8 cellular contexts compared by ENCODE assay signal in genomic region chr16:58026139-58026704, GRCh38. TPM values are rescaled to one million over a fixed set of nuclear protein-coding genes. Genes with fewer than 3 reads are reported as not detected.
DNase-seq lines count a peak whose midpoint lies in the region; ATAC-seq and TF ChIP-seq lines count a peak whose summit lies in the region.

No MANE protein-coding gene starts in this region.

- ATAC-seq in activated naive CD8-positive, alpha-beta T cell treated with anti-CD3 and anti-CD28 coated beads, Interleukin-2, amount 50 U/mL, for 24 hours: no peak
- no peak for ATAC-seq in GM18519 (IDR thresholded peaks at IDR 0.05; ENCODE audit: low FRiP score, unreplicated experiment)

- H3K9me3 Mint-ChIP-seq in activated naive CD8-positive, alpha-beta T cell treated with anti-CD3 and anti-CD28 coated beads, Interleukin-2, amount 50 U/mL, for 24 hours: no peaks in the 10 kb centered on the region

- H2AFZ ChIP-seq in Karpas-422 (ENCODE audit: low read length): no peak overlapping the region

- no peaks in the 10 kb centered on the region for H3K9me2 ChIP-seq in Karpas-422 (replicated peaks; ENCODE audit: insufficient read depth, low read length)

- H3K27me3 ChIP-seq in Karpas-422 (ENCODE audit: low read length) (no peaks in the 10 kb centered on the region), right atrium auricular region (no peaks in the 10 kb centered on the region)

- H3K27ac ChIP-seq in Karpas-422 (ENCODE audit: low read length) (no peak overlapping the region), right atrium auricular region (peak overlapping the region; percentile 91 to 92)

- H3K36me3 ChIP-seq in Karpas-422 (ENCODE audit: insufficient read depth, low read length): no peaks in the 10 kb centered on the region
- H3K36me3 ChIP-seq in right atrium auricular region: no peaks in the 10 kb centered on the region

- H3K9ac ChIP-seq in Karpas-422 (ENCODE audit: low read length): peak overlapping the region; percentile 75

- H3K4me3 ChIP-seq in Karpas-422 (ENCODE audit: low read length): peak overlapping the region; percentile 81
- peak overlapping the region; percentile 58 to 68 for H3K4me3 ChIP-seq in right atrium auricular region
- H3K4me3 ChIP-seq in retinal pigment epithelial cell (ENCODE audit: low read length): peak overlapping the region; percentile 62

- H3K4me1 ChIP-seq in Karpas-422 (ENCODE audit: low read length) (peaks cover 33% of the 10 kb centered on the region), right atrium auricular region (peaks cover 0 to 92% of the 10 kb centered on the region in 2 donors)

- peaks cover 8% of the 10 kb centered on the region for H3K4me1 Mint-ChIP-seq in activated naive CD8-positive, alpha-beta T cell treated with anti-CD3 and anti-CD28 coated beads, Interleukin-2, amount 50 U/mL, for 24 hours

- no peak for TF ChIP-seq CTCF in right atrium auricular region (IDR thresholded peaks at IDR 0.05)
- no peak for TF ChIP-seq CTCF in retinal pigment epithelial cell (conservative IDR thresholded peaks at IDR 0.05; ENCODE audit: low read depth, low read length)

- peaks cover 9% of the 10 kb centered on the region for H3K27me3 Mint-ChIP-seq in activated naive CD8-positive, alpha-beta T cell treated with anti-CD3 and anti-CD28 coated beads, Interleukin-2, amount 50 U/mL, for 24 hours

- H3K79me2 ChIP-seq in Karpas-422 (ENCODE audit: low read length): no peaks in the 10 kb centered on the region

- H3K27ac Mint-ChIP-seq in activated naive CD8-positive, alpha-beta T cell treated with anti-CD3 and anti-CD28 coated beads, Interleukin-2, amount 50 U/mL, for 24 hours: no peak overlapping the region

- DNase-seq in activated naive CD4-positive, alpha-beta T cell treated with Interleukin-2 at 50 U/mL for 16 hours: peak; percentile 16
- DNase-seq in activated naive CD4-positive, alpha-beta T cell (lab: John Stamatoyannopoulos, UW): no peak
- DNase-seq in Karpas-422 (peak; percentile 60), right atrium auricular region (ENCODE audit: low spot score) (no peak), retinal pigment epithelial cell (ENCODE audit: low read depth) (no peak), NCI-H2107 (lab: John Stamatoyannopoulos, UW) (no peak)
- DNase-seq in activated naive CD8-positive, alpha-beta T cell treated with anti-CD3 and anti-CD28 coated beads, Interleukin-2, amount 50 U/mL, for 24 hours: peak; percentile 13

- no peaks in the 10 kb centered on the region for H3K36me3 Mint-ChIP-seq in activated naive CD8-positive, alpha-beta T cell treated with anti-CD3 and anti-CD28 coated beads, Interleukin-2, amount 50 U/mL, for 24 hours (ENCODE audit: low read depth)

- H4K20me1 ChIP-seq in Karpas-422 (ENCODE audit: insufficient read depth, low read depth, low read length): no peaks in the 10 kb centered on the region

- peak overlapping the region; percentile 93 for H3K4me2 ChIP-seq in Karpas-422 (ENCODE audit: low read depth, low read length, poor library complexity, severe bottlenecking)

- H3K9me3 ChIP-seq in Karpas-422 (ENCODE audit: low read length) (no peaks in the 10 kb centered on the region), right atrium auricular region (no peaks in the 10 kb centered on the region)

- peak overlapping the region; percentile 38 for H3K4me3 Mint-ChIP-seq in activated naive CD8-positive, alpha-beta T cell treated with anti-CD3 and anti-CD28 coated beads, Interleukin-2, amount 50 U/mL, for 24 hours

RNA-seq across cellular contexts. Expression of gene MMP15, which starts 0.7 kb away (rescaled TPM):
- 4.1 and 5.2 TPM in 2 replicates for total RNA-seq in Karpas-422 (2014; rRNA removed; shearing (Covaris generic); ENCODE audit: low replicate concordance)
- 10 to 100 TPM; 36.9 to 52.3 TPM for total RNA-seq in right atrium auricular region

RNA-seq across cellular contexts. Expression of gene USB1, which starts 25.0 kb away (rescaled TPM):
- total RNA-seq in Karpas-422 (2014; rRNA removed; shearing (Covaris generic); ENCODE audit: low replicate concordance): 19.6 and 28.3 TPM in 2 replicates
- total RNA-seq in right atrium auricular region: 10 to 100 TPM; 32.2 to 43.2 TPM

RNA-seq across cellular contexts. Expression of gene ZNF319, which starts 25.8 kb away (rescaled TPM):
- total RNA-seq in Karpas-422 (2014; rRNA removed; shearing (Covaris generic); ENCODE audit: low replicate concordance): 3.7 and 5.3 TPM in 2 replicates
- total RNA-seq in right atrium auricular region: 1 to 10 TPM; 5.1 to 6.6 TPM

RNA-seq across cellular contexts. Expression of gene CNGB1, which starts 55.3 kb away (rescaled TPM):
- total RNA-seq in Karpas-422 (2014; rRNA removed; shearing (Covaris generic); ENCODE audit: low replicate concordance): not detected in 2 replicates
- total RNA-seq in right atrium auricular region: not detected

Comparison
In these comparisons a context has a peak if more than half of its experiments do, and no peak if none do; other contexts are left out.
1. DNase-seq: peak in activated naive CD4-positive, alpha-beta T cell treated with Interleukin-2 at 50 U/mL for 16 hours (single experiment), Karpas-422 (single experiment) and activated naive CD8-positive, alpha-beta T cell treated with anti-CD3 and anti-CD28 coated beads, Interleukin-2, amount 50 U/mL, for 24 hours (single experiment); none in activated naive CD4-positive, alpha-beta T cell (0 of 4), right atrium auricular region (single experiment), retinal pigment epithelial cell (single experiment) and NCI-H2107 (single experiment).
2. Peak in every context shown above with its lines, with median percentiles within 50 percentile points of each other: H3K4me3 ChIP-seq.